ENCODE assay signal across 1 cellular context in the genomic region with DNA sequence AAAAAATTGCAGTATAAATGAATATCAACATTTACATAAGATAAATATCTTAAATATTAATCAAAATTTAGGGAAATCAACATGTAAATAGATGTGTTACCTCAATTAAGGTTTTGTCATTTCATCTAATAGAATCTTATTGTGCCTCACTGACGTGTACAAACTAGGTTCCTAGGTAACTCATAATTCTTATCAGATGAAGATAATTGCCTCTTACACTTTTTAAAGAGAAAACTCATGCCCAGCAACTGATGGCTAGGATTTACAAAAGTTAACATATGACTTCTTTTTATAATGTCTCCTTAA.
TF ChIP-seq lines count a peak whose summit lies in the region.

No MANE protein-coding gene starts in this region.

TF ChIP-seq in GM12878, 131 proteins besides CTCF, POLR2A, EP300 and RAD21:
- TF ChIP-seq, protein P1, sequence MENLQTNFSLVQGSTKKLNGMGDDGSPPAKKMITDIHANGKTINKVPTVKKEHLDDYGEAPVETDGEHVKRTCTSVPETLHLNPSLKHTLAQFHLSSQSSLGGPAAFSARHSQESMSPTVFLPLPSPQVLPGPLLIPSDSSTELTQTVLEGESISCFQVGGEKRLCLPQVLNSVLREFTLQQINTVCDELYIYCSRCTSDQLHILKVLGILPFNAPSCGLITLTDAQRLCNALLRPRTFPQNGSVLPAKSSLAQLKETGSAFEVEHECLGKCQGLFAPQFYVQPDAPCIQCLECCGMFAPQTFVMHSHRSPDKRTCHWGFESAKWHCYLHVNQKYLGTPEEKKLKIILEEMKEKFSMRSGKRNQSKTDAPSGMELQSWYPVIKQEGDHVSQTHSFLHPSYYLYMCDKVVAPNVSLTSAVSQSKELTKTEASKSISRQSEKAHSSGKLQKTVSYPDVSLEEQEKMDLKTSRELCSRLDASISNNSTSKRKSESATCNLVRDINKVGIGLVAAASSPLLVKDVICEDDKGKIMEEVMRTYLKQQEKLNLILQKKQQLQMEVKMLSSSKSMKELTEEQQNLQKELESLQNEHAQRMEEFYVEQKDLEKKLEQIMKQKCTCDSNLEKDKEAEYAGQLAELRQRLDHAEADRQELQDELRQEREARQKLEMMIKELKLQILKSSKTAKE (IDR thresholded peaks at IDR 0.05; ENCODE audit: low read depth, poor library complexity, severe bottlenecking): no peak
- TF ChIP-seq RAD51 (IDR thresholded peaks at IDR 0.05): 0 out of 2 replicates have a peak, but pooled peaks have one; percentile 23
